Comparison of ENCODE assay signal across 8 cellular contexts in genomic region chr2:180006236-180006635, GRCh38. TPM values are rescaled to one million over a fixed set of nuclear protein-coding genes. Genes with fewer than 3 reads are reported as not detected.
DNase-seq lines count a peak whose midpoint lies in the region; ATAC-seq and TF ChIP-seq lines count a peak whose summit lies in the region.

No MANE protein-coding gene starts in this region.

- no peaks in the 10 kb centered on the region for H3K27me3 Mint-ChIP-seq in CD4-positive, CD25-positive, alpha-beta regulatory T cell
- no peaks in the 10 kb centered on the region for H3K27me3 Mint-ChIP-seq in nephron (ENCODE audit: low read depth)

- ATAC-seq in CD4-positive, CD25-positive, alpha-beta regulatory T cell (ENCODE audit: low read depth in 2 of 2), result no peak
- no peak for ATAC-seq in HG02678 (IDR thresholded peaks at IDR 0.05; ENCODE audit: unreplicated experiment)

- H3K36me3 Mint-ChIP-seq in CD4-positive, CD25-positive, alpha-beta regulatory T cell, result peaks cover 5% of the 10 kb centered on the region
- peaks cover 4% of the 10 kb centered on the region for H3K36me3 Mint-ChIP-seq in nephron (ENCODE audit: low read depth)

- H3K27ac ChIP-seq in CD4-positive, CD25-positive, alpha-beta regulatory T cell (ENCODE audit: insufficient read depth, low read length, poor library complexity, severe bottlenecking), result peak overlapping the region; percentile 96

- no peaks in the 10 kb centered on the region for H3K36me3 ChIP-seq in CD4-positive, CD25-positive, alpha-beta regulatory T cell (ENCODE audit: control insufficient read depth, insufficient read depth, low read length)

- no peaks in the 10 kb centered on the region for H3K27me3 ChIP-seq in CD4-positive, CD25-positive, alpha-beta regulatory T cell (ENCODE audit: control insufficient read depth, insufficient read depth, low read length)

- H3K4me1 ChIP-seq in CD4-positive, CD25-positive, alpha-beta regulatory T cell (ENCODE audit: control insufficient read depth, insufficient read depth, low read length, poor library complexity, severe bottlenecking), result peaks cover 13% of the 10 kb centered on the region

- H3K4me1 Mint-ChIP-seq in CD4-positive, CD25-positive, alpha-beta regulatory T cell, result peaks cover 11 to 59% (median 34%) of the 10 kb centered on the region in 4 donors
- peaks cover 11% of the 10 kb centered on the region for H3K4me1 Mint-ChIP-seq in nephron

- peak overlapping the region; percentile 99 to 100 (median 100) for H3K27ac Mint-ChIP-seq in CD4-positive, CD25-positive, alpha-beta regulatory T cell
- peak overlapping the region; percentile 100 for H3K27ac Mint-ChIP-seq in nephron

- DNase-seq in CD4-positive, CD25-positive, alpha-beta regulatory T cell, result peak in 1 of 3 donors; percentile 9
- peak; percentile 50 for DNase-seq in NB4 (ENCODE audit: low read depth)
- DNase-seq in dermis blood vessel endothelial cell, result peak; percentile 20
- DNase-seq in stimulated activated naive CD4-positive, alpha-beta T cell (lab: John Stamatoyannopoulos, UW), result no peak
- no peak for DNase-seq in foreskin melanocyte
- no peak for DNase-seq in stimulated activated CD4-positive, alpha-beta T cell treated with anti-CD3 and anti-CD28 coated beads, Interleukin-2, amount 100 ng/mL, for 24 hours

- peak overlapping the region; percentile 90 to 97 (median 94) for H3K4me3 Mint-ChIP-seq in CD4-positive, CD25-positive, alpha-beta regulatory T cell
- peak overlapping the region; percentile 92 to 98 (median 97) for H3K4me3 Mint-ChIP-seq in nephron

- no peak for TF ChIP-seq POLR2A in NB4 (IDR thresholded peaks at IDR 0.05; ENCODE audit: extremely low read depth, insufficient read length)

- TF ChIP-seq CTCF in NB4 (IDR thresholded peaks at IDR 0.05; ENCODE audit: low read depth, low read length) (no peak), nephron (IDR thresholded peaks at IDR 0.05; ENCODE audit: unreplicated experiment in 3 of 3) (no peak)

- H3K4me3 ChIP-seq in CD4-positive, CD25-positive, alpha-beta regulatory T cell (ENCODE audit: low read depth, low read length), result peak overlapping the region; percentile 96
- peak overlapping the region; percentile 97 for H3K4me3 ChIP-seq in NB4 (ENCODE audit: low read depth, low read length)

- H3K9me3 Mint-ChIP-seq in CD4-positive, CD25-positive, alpha-beta regulatory T cell, result peaks cover 0 to 2% (median 0%) of the 10 kb centered on the region in 7 donors
- no peaks in the 10 kb centered on the region for H3K9me3 Mint-ChIP-seq in nephron

- no peaks in the 10 kb centered on the region for H3K9me3 ChIP-seq in CD4-positive, CD25-positive, alpha-beta regulatory T cell (ENCODE audit: control insufficient read depth in 2 of 2, low read length in 2 of 2)

RNA-seq across cellular contexts. Expression of gene CWC22, which starts 0.9 kb away (rescaled TPM):
- 19.3 TPM for total RNA-seq in CD4-positive, CD25-positive, alpha-beta regulatory T cell
- polyA plus RNA-seq in CD4-positive, CD25-positive, alpha-beta regulatory T cell, result 10 to 100 TPM; 25.8 to 32.1 (median 29.6) TPM
- 17.0 and 24.0 TPM in 2 replicates for total RNA-seq in dermis blood vessel endothelial cell

Comparison
In these comparisons a context has a peak if more than half of its experiments do, and no peak if none do; other contexts are left out.
1. DNase-seq: peak in NB4 (single experiment) and dermis blood vessel endothelial cell (single experiment); none in stimulated activated naive CD4-positive, alpha-beta T cell (0 of 6), foreskin melanocyte (single experiment) and stimulated activated CD4-positive, alpha-beta T cell treated with anti-CD3 and anti-CD28 coated beads, Interleukin-2, amount 100 ng/mL, for 24 hours (0 of 2).